In the genomic region with DNA sequence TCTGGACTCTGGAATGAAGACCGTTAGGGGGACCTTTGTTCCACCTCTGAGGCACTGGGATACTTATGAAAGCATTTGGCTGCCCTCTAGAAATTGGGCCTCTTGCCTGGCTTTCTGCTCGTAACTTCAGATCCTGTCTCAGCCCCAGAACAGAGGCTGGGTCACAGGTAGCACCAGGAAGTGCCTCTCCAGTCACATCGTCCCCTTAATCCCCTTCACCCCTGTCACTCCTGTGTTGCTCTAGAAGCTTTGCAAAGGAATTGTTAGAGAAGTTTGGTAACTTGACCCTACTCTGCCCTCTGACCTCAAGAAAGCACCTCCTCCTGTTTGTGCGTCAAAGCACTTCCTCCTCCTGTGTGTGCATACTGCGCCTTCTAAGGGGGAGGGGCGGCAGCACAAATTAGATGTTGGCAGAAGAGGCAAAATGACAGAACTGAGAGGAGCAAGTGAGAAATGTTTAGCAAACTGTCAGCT, we compare ENCODE assay signal across 9 cellular contexts.
DNase-seq lines count a peak whose midpoint lies in the region; ATAC-seq and TF ChIP-seq lines count a peak whose summit lies in the region.
"Had no signal": no experiment of that assay in that cellular context is flagged by ENCODE, and none has a peak within 500 bp of the region (broad histone marks: within the 10 kb centered on the region; RNA-seq: fewer than 3 reads in every experiment).

No MANE protein-coding gene starts in this region.

- H3K27me3 ChIP-seq in upper lobe of right lung, result no peaks in the 10 kb centered on the region
- H3K27me3 ChIP-seq in vagina, result no peaks in the 10 kb centered on the region

- TF ChIP-seq POLR2A in vagina (IDR thresholded peaks at IDR 0.05), result no peak

- no peak overlapping the region for H3K27ac Mint-ChIP-seq in mesothelial cell of epicardium

- H3K4me1 Mint-ChIP-seq in mesothelial cell of epicardium, result peaks cover 7% of the 10 kb centered on the region

- no peaks in the 10 kb centered on the region for H3K27me3 Mint-ChIP-seq in mesothelial cell of epicardium (ENCODE audit: low read depth)

- H3K4me3 ChIP-seq in upper lobe of right lung (no peak overlapping the region), vagina (no peak overlapping the region)

- H3K9me3 ChIP-seq in upper lobe of right lung (no peaks in the 10 kb centered on the region), vagina (no peaks in the 10 kb centered on the region)

- no peak overlapping the region for H3K4me3 Mint-ChIP-seq in mesothelial cell of epicardium

- peaks cover 7% of the 10 kb centered on the region for H3K4me1 ChIP-seq in upper lobe of right lung
- no peaks in the 10 kb centered on the region for H3K4me1 ChIP-seq in vagina

- peak; percentile 80 for ATAC-seq in upper lobe of right lung
- ATAC-seq in GM21381 (IDR thresholded peaks at IDR 0.05; ENCODE audit: unreplicated experiment), result no peak

- peak; percentile 6 for DNase-seq in stimulated activated CD4-positive, alpha-beta T cell treated with anti-CD3 and anti-CD28 coated beads, Interleukin-4, amount 100 ng/mL, for 1 hour
- DNase-seq in stimulated activated CD4-positive, alpha-beta T cell treated with anti-CD3 and anti-CD28 coated beads, Interleukin-12 subunit alpha, Interleukin-12 subunit beta, amount 100 ng/mL, for 4 hours, result no peak
- peak; percentile 80 for DNase-seq in iPS DF 19.7 (ENCODE audit: low read depth, low spot score)
- no peak for DNase-seq in upper lobe of right lung
- DNase-seq in mesothelial cell of epicardium (ENCODE audit: low spot score in 2 of 2, unreplicated experiment in 2 of 2), result no peak
- DNase-seq in vagina (ENCODE audit: extremely low spot score in 2 of 2), result no peak
- DNase-seq: NCI-H345 had no signal

- intact Hi-C loops in upper lobe of right lung (cut with DNase I), result no loop called here
- intact Hi-C loops in vagina (cut with DNase I), result no loop called here

- H3K27ac ChIP-seq in VCaP, result peak overlapping the region; percentile 33
- H3K27ac ChIP-seq in upper lobe of right lung, result no peak overlapping the region
- no peak overlapping the region for H3K27ac ChIP-seq in vagina

- peaks cover 20% of the 10 kb centered on the region for H3K9me3 Mint-ChIP-seq in mesothelial cell of epicardium

- H3K36me3 ChIP-seq in upper lobe of right lung (peaks cover 8% of the 10 kb centered on the region), vagina (peaks cover 0 to 23% of the 10 kb centered on the region in 2 donors)

- peaks cover 28% of the 10 kb centered on the region for H3K36me3 Mint-ChIP-seq in mesothelial cell of epicardium

- no peak for TF ChIP-seq CTCF in VCaP (conservative IDR thresholded peaks at IDR 0.05)
- no peak for TF ChIP-seq CTCF in upper lobe of right lung (IDR thresholded peaks at IDR 0.05)
- TF ChIP-seq CTCF in mesothelial cell of epicardium (IDR thresholded peaks at IDR 0.05; ENCODE audit: unreplicated experiment), result no peak
- TF ChIP-seq CTCF in vagina (IDR thresholded peaks at IDR 0.05), result no peak

Comparison
In these comparisons a context has a peak if more than half of its experiments do, and no peak if none do; other contexts are left out.
1. DNase-seq: peak in stimulated activated CD4-positive, alpha-beta T cell treated with anti-CD3 and anti-CD28 coated beads, Interleukin-4, amount 100 ng/mL, for 1 hour (single experiment) and iPS DF 19.7 (single experiment); none in stimulated activated CD4-positive, alpha-beta T cell treated with anti-CD3 and anti-CD28 coated beads, Interleukin-12 subunit alpha, Interleukin-12 subunit beta, amount 100 ng/mL, for 4 hours (single experiment), upper lobe of right lung (single experiment), mesothelial cell of epicardium (0 of 2) and vagina (0 of 2).